28 cellular contexts compared by ENCODE assay signal in the genomic region with DNA sequence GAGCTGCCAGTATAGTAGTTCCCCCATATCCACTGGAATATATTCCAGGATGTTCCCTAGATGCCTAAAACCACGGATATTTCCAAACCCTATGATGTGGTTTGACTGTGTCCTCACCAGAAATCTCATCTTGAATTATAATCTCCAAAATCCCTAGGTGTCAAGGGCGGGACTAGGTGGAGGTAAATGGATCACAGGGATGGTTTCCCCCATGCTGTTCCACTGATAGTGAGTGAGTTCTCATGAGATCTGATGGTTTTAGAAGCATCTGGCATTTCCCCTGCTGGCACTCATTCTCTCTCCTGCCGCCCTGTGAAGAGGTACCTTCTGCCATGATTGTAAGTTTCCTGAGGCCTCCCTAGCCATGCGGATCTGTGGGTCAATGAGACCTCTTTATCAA.
"Had no signal": no experiment of that assay in that cellular context is flagged by ENCODE, and none has a peak within 500 bp of the region (broad histone marks: within the 10 kb centered on the region; RNA-seq: fewer than 3 reads in every experiment).

No MANE protein-coding gene starts in this region.

- H3K27me3 ChIP-seq: stomach, suprapubic skin, testis, thyroid gland, tibial artery, tibial nerve, transverse colon, upper lobe of left lung, upper lobe of right lung, uterus, vagina had no signal

- H3K27ac ChIP-seq: stomach, suprapubic skin, testis, thoracic aorta, thyroid gland, tibial artery, tibial nerve, transverse colon, upper lobe of left lung, upper lobe of right lung, uterus, vagina had no signal

- H3K4me1 Mint-ChIP-seq: stimulated activated effector memory CD8-positive, alpha-beta T cell treated with anti-CD3 and anti-CD28 coated beads, Interleukin-12 subunit alpha, Interleukin-12 subunit beta, amount 100 ng/mL, for 72 hours; stimulated activated memory B cell treated with anti-CD40 and anti-IgM and Interleukin-4, amounts not matched to agents 10 μg/mL and 1 μg/mL and 100 μg/mL, for 72 hours; stimulated activated naive B cell treated with anti-CD40 and anti-IgM and Interleukin-4, amounts not matched to agents 10 μg/mL and 1 μg/mL and 100 μg/mL, for 72 hours; stimulated activated naive CD8-positive, alpha-beta T cell treated with anti-CD3 and anti-CD28 coated beads, Interleukin-15, amount 100 ng/mL, for 72 hours had no signal

- H3K36me3 Mint-ChIP-seq: stimulated activated effector memory CD8-positive, alpha-beta T cell treated with anti-CD3 and anti-CD28 coated beads, Interleukin-12 subunit alpha, Interleukin-12 subunit beta, amount 100 ng/mL, for 72 hours; stimulated activated memory B cell treated with anti-CD40 and anti-IgM and Interleukin-4, amounts not matched to agents 10 μg/mL and 1 μg/mL and 100 μg/mL, for 72 hours; stimulated activated naive B cell treated with anti-CD40 and anti-IgM and Interleukin-4, amounts not matched to agents 10 μg/mL and 1 μg/mL and 100 μg/mL, for 72 hours; type B pancreatic cell had no signal

- DNase-seq: stimulated activated CD4-positive, alpha-beta T cell treated with anti-CD3 and anti-CD28 coated beads, Interleukin-2, amount 100 ng/mL, for 48 hours; stimulated activated CD4-positive, alpha-beta T cell treated with anti-CD3 and anti-CD28 coated beads, Interleukin-4, amount 100 ng/mL, for 1 hour; stimulated activated CD4-positive, alpha-beta T cell treated with anti-CD3 and anti-CD28 coated beads, Interleukin-4, amount 100 ng/mL, for 24 hours; stimulated activated CD4-positive, alpha-beta T cell treated with anti-CD3 and anti-CD28 coated beads, Interleukin-4, amount 100 ng/mL, for 4 hours; stimulated activated CD8-positive, alpha-beta memory T cell treated with anti-CD3 and anti-CD28 coated beads, Interleukin-4, amount 100 ng/mL, for 48 hours; stimulated activated naive B cell treated with anti-CD40 and anti-IgM and Interleukin-4, amounts not matched to agents 10 μg/mL and 1 μg/mL and 100 μg/mL, for 72 hours; stimulated activated naive CD4-positive, alpha-beta T cell; stimulated activated naive CD4-positive, alpha-beta T cell treated with Interleukin-2 at 50 U/mL for 16 hours; stimulated activated naive CD8-positive, alpha-beta T cell treated with anti-CD3 and anti-CD28 coated beads, Interleukin-15, amount 100 ng/mL, for 72 hours; stimulated activated naive CD8-positive, alpha-beta T cell treated with anti-CD3 and anti-CD28 coated beads, Interleukin-15, Interleukin-2, amounts not matched to agents 100 U/mL and 50 U/mL, for 24 hours; stomach; substantia nigra; testis; thyroid gland; tibial artery; transverse colon; trophoblast cell; upper lobe of left lung; upper lobe of right lung; uterus had no signal

- H3K4me3 Mint-ChIP-seq: stimulated activated effector memory CD8-positive, alpha-beta T cell treated with anti-CD3 and anti-CD28 coated beads, Interleukin-12 subunit alpha, Interleukin-12 subunit beta, amount 100 ng/mL, for 72 hours; stimulated activated memory B cell treated with anti-CD40 and anti-IgM and Interleukin-4, amounts not matched to agents 10 μg/mL and 1 μg/mL and 100 μg/mL, for 72 hours; stimulated activated naive B cell treated with anti-CD40 and anti-IgM and Interleukin-4, amounts not matched to agents 10 μg/mL and 1 μg/mL and 100 μg/mL, for 72 hours; stimulated activated naive CD8-positive, alpha-beta T cell treated with anti-CD3 and anti-CD28 coated beads, Interleukin-15, amount 100 ng/mL, for 72 hours; stimulated activated naive CD8-positive, alpha-beta T cell treated with anti-CD3 and anti-CD28 coated beads, Interleukin-15, Interleukin-2, amounts not matched to agents 100 ng/mL and 50 ng/mL, for 24 hours; type B pancreatic cell had no signal

- H3K4me1 ChIP-seq: tibial artery, upper lobe of left lung, upper lobe of right lung had no signal

- H3K27me3 Mint-ChIP-seq: stimulated activated memory B cell treated with anti-CD40 and anti-IgM and Interleukin-4, amounts not matched to agents 10 μg/mL and 1 μg/mL and 100 μg/mL, for 72 hours; stimulated activated naive CD8-positive, alpha-beta T cell treated with anti-CD3 and anti-CD28 coated beads, Interleukin-15, amount 100 ng/mL, for 72 hours had no signal

- H3K27ac Mint-ChIP-seq: stimulated activated effector memory CD8-positive, alpha-beta T cell treated with anti-CD3 and anti-CD28 coated beads, Interleukin-12 subunit alpha, Interleukin-12 subunit beta, amount 100 ng/mL, for 72 hours; stimulated activated memory B cell treated with anti-CD40 and anti-IgM and Interleukin-4, amounts not matched to agents 10 μg/mL and 1 μg/mL and 100 μg/mL, for 72 hours; stimulated activated naive B cell treated with anti-CD40 and anti-IgM and Interleukin-4, amounts not matched to agents 10 μg/mL and 1 μg/mL and 100 μg/mL, for 72 hours; stimulated activated naive CD8-positive, alpha-beta T cell treated with anti-CD3 and anti-CD28 coated beads, Interleukin-15, amount 100 ng/mL, for 72 hours; stimulated activated naive CD8-positive, alpha-beta T cell treated with anti-CD3 and anti-CD28 coated beads, Interleukin-15, Interleukin-2, amounts not matched to agents 100 ng/mL and 50 ng/mL, for 24 hours; type B pancreatic cell had no signal

- H3K9me3 Mint-ChIP-seq: stimulated activated effector memory CD8-positive, alpha-beta T cell treated with anti-CD3 and anti-CD28 coated beads, Interleukin-12 subunit alpha, Interleukin-12 subunit beta, amount 100 ng/mL, for 72 hours; stimulated activated naive CD8-positive, alpha-beta T cell treated with anti-CD3 and anti-CD28 coated beads, Interleukin-15, amount 100 ng/mL, for 72 hours; stimulated activated naive CD8-positive, alpha-beta T cell treated with anti-CD3 and anti-CD28 coated beads, Interleukin-15, Interleukin-2, amounts not matched to agents 100 ng/mL and 50 ng/mL, for 24 hours; type B pancreatic cell had no signal

- H3K36me3 ChIP-seq: stomach, suprapubic skin, thoracic aorta, thyroid gland, tibial artery, tibial nerve, transverse colon, upper lobe of left lung, upper lobe of right lung, uterus, vagina had no signal

- H3K9me3 ChIP-seq: stomach, suprapubic skin, testis, thoracic aorta, thyroid gland, tibial artery, tibial nerve, transverse colon, upper lobe of left lung, upper lobe of right lung, uterus, vagina had no signal

- H3K4me3 ChIP-seq: stomach, suprapubic skin, testis, thoracic aorta, thyroid gland, tibial artery, tibial nerve, transverse colon, upper lobe of left lung, upper lobe of right lung, uterus, vagina had no signal
